6 cellular contexts compared by ENCODE assay signal in genomic region chr2:131517856-131518255, GRCh38. TPM values are rescaled to one million over a fixed set of nuclear protein-coding genes. Genes with fewer than 3 reads are reported as not detected.
"Had no signal": no experiment of that assay in that cellular context is flagged by ENCODE, and none has a peak within 500 bp of the region (broad histone marks: within the 10 kb centered on the region; RNA-seq: fewer than 3 reads in every experiment).

No MANE protein-coding gene starts in this region.

RNA-seq across cellular contexts. Expression of gene CCDC74A, which starts 9.8 kb away (rescaled TPM):
- total RNA-seq: HT1080 had no signal
- polyA plus RNA-seq: IgD-negative memory B cell had no signal

RNA-seq across cellular contexts. Expression of gene TUBA3D, which starts 41.9 kb away (rescaled TPM):
- total RNA-seq: GM23248, H4, HepG2, HFFc6 had no signal
- polyA plus RNA-seq: GM23248, HepG2, IgD-negative memory B cell had no signal
